8 cellular contexts compared by ENCODE assay signal in the genomic region with DNA sequence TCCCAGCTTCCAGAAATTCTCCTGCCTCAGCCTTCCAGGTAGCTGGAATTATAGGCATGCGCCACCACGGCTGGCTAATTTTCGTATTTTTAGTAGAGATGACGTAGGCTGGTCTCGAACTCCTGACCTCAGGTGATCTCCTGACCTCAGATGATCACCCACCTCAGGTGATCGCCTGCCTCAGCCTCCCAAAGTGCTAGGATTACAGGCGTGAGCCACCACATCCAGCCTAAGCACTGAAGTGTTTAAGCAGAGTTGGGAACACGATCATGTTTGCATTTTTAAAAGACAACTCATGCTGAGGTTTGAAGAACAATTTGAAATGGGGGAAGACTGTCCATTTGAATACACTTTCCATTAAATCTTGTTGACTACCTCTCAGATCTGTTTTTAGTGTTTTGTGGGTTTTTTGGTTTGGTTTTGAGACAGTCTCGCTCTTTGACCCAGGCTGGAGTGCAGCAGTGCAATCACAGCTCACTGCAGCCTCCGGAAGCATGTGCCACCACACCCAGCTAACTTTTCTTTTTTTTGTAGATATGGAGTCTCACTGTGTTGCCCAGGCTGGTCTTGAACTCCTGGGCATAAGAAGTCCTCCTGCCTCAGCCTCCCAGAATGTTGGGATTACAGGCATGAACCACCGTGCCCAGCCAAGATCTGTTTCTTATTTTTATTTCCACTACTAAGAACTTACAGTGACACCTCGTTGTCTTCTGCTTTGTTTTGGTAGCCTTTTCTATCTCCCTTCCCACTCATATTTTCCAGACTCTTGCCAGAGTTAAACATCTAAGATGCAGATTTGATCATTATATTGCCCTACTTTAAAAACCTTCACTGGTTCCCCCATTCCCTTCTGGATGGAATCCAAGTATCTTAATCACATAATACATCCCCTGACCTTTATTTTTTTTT. TPM values are rescaled to one million over a fixed set of nuclear protein-coding genes. Genes with fewer than 3 reads are reported as not detected.
DNase-seq lines count a peak whose midpoint lies in the region; ATAC-seq and TF ChIP-seq lines count a peak whose summit lies in the region.

No MANE protein-coding gene starts in this region.

- H3K4me3 ChIP-seq in DOHH2 (ENCODE audit: low read length), result peak overlapping the region; percentile 47
- no peak overlapping the region for H3K4me3 ChIP-seq in gastroesophageal sphincter
- H3K4me3 ChIP-seq in lower lobe of right lung, result no peak overlapping the region

- intact Hi-C loops in lower lobe of right lung (cut with DNase I), result no loop called here

- H3K27me3 ChIP-seq in DOHH2 (ENCODE audit: control insufficient read depth, low read length) (no peaks in the 10 kb centered on the region), gastroesophageal sphincter (no peaks in the 10 kb centered on the region), lower lobe of right lung (ENCODE audit: low read depth) (no peaks in the 10 kb centered on the region)

- H3K79me2 ChIP-seq in DOHH2 (ENCODE audit: control insufficient read depth, low read length), result peaks cover 90% of the 10 kb centered on the region

- H3K9me2 ChIP-seq in DOHH2 (replicated peaks; ENCODE audit: control insufficient read depth, low read length), result no peaks in the 10 kb centered on the region

- H3K9me3 ChIP-seq in DOHH2 (ENCODE audit: control insufficient read depth, insufficient read depth, low read length), result no peaks in the 10 kb centered on the region
- no peaks in the 10 kb centered on the region for H3K9me3 ChIP-seq in gastroesophageal sphincter
- H3K9me3 ChIP-seq in lower lobe of right lung, result no peaks in the 10 kb centered on the region

- peak in 1 of 2 donors; percentile 48 for DNase-seq in activated naive CD4-positive, alpha-beta T cell treated with anti-CD3 and anti-CD28 coated beads, Interleukin-2, amount 50 U/mL, for 72 hours (ENCODE audit: low spot score in 2 of 2)
- DNase-seq in nucleus accumbens (lab: John Stamatoyannopoulos, UW), result no peak
- DNase-seq in SW 1271 (lab: John Stamatoyannopoulos, UW), result no peak
- no peak for DNase-seq in lower lobe of right lung

- H3K4me1 ChIP-seq in DOHH2 (ENCODE audit: control insufficient read depth, low read length), result peaks cover 57% of the 10 kb centered on the region
- H3K4me1 ChIP-seq in gastroesophageal sphincter, result peaks cover 0 to 16% (median 7%) of the 10 kb centered on the region in 3 donors
- peaks cover 11% of the 10 kb centered on the region for H3K4me1 ChIP-seq in lower lobe of right lung

- peak overlapping the region; percentile 77 to 80 for H3K27ac Mint-ChIP-seq in activated naive CD4-positive, alpha-beta T cell treated with anti-CD3 and anti-CD28 coated beads, Interleukin-2, amount 50 U/mL, for 72 hours

- no peaks in the 10 kb centered on the region for H4K20me1 ChIP-seq in DOHH2 (ENCODE audit: control insufficient read depth, insufficient read depth, low read depth, low read length)

- peaks cover 8% of the 10 kb centered on the region for H3F3A ChIP-seq in DOHH2 (ENCODE audit: control insufficient read depth, insufficient read depth)

- TF ChIP-seq POLR2A in gastroesophageal sphincter (IDR thresholded peaks at IDR 0.05), result no peak

- no peaks in the 10 kb centered on the region for H3K9me3 Mint-ChIP-seq in activated naive CD4-positive, alpha-beta T cell treated with anti-CD3 and anti-CD28 coated beads, Interleukin-2, amount 50 U/mL, for 72 hours

- H3K27ac ChIP-seq in DOHH2 (ENCODE audit: low read depth, low read length), result peak overlapping the region; percentile 70
- H3K27ac ChIP-seq in gastroesophageal sphincter, result no peak overlapping the region
- H3K27ac ChIP-seq in lower lobe of right lung, result no peak overlapping the region

- H3K4me2 ChIP-seq in DOHH2 (ENCODE audit: low read length), result peak overlapping the region; percentile 54

- no peak for TF ChIP-seq EP300 in gastroesophageal sphincter (IDR thresholded peaks at IDR 0.05)

- peaks cover 57 to 78% of the 10 kb centered on the region in 2 donors for H3K36me3 Mint-ChIP-seq in activated naive CD4-positive, alpha-beta T cell treated with anti-CD3 and anti-CD28 coated beads, Interleukin-2, amount 50 U/mL, for 72 hours

- 84 to 85% methylated on average over 4 to 10 of the region's 12 CpGs for WGBS in gastroesophageal sphincter (ENCODE audit: low coverage in 1 of 2), 2 donors

- no peak for TF ChIP-seq CTCF in DOHH2 (IDR thresholded peaks at IDR 0.05; ENCODE audit: low read depth, low read length, poor library complexity, severe bottlenecking)
- TF ChIP-seq CTCF in gastroesophageal sphincter (IDR thresholded peaks at IDR 0.05), result no peak
- TF ChIP-seq CTCF in lower lobe of right lung (IDR thresholded peaks at IDR 0.05), result no peak

- H3K36me3 ChIP-seq in DOHH2 (ENCODE audit: control insufficient read depth, low read length) (peaks cover 79% of the 10 kb centered on the region), gastroesophageal sphincter (peaks cover 0 to 45% of the 10 kb centered on the region in 2 donors), lower lobe of right lung (peaks cover 44% of the 10 kb centered on the region)

- ATAC-seq in GM19468 (IDR thresholded peaks at IDR 0.05; ENCODE audit: extremely low read depth, unreplicated experiment) (peak; percentile 92), HG03432 (IDR thresholded peaks at IDR 0.05; ENCODE audit: unreplicated experiment) (peak; percentile 98), gastroesophageal sphincter (no peak), lower lobe of right lung (no peak)
- ATAC-seq in activated naive CD4-positive, alpha-beta T cell treated with anti-CD3 and anti-CD28 coated beads, Interleukin-2, amount 50 U/mL, for 72 hours, result peak; percentile 87 to 95

RNA-seq across cellular contexts. Expression of a gene that starts 5.5 kb away (rescaled TPM):
- 10 to 100 TPM; 33.7 to 37.5 TPM for total RNA-seq in activated naive CD4-positive, alpha-beta T cell treated with anti-CD3 and anti-CD28 coated beads, Interleukin-2, amount 50 U/mL, for 72 hours
- total RNA-seq in gastroesophageal sphincter (10 to 100 TPM; 14.1 to 26.6 (median 20.4) TPM), lower lobe of right lung (18.3 TPM)

RNA-seq across cellular contexts. Expression of a gene that starts 15.5 kb away (rescaled TPM):
- total RNA-seq in activated naive CD4-positive, alpha-beta T cell treated with anti-CD3 and anti-CD28 coated beads, Interleukin-2, amount 50 U/mL, for 72 hours, result 10 to 100 TPM; 57.5 to 76.8 TPM
- total RNA-seq in gastroesophageal sphincter (10 to 100 TPM; 21.3 to 30.4 (median 24.1) TPM), lower lobe of right lung (29.6 TPM)

RNA-seq across cellular contexts. Expression of a gene that starts 59.1 kb away (rescaled TPM):
- not detected for total RNA-seq in activated naive CD4-positive, alpha-beta T cell treated with anti-CD3 and anti-CD28 coated beads, Interleukin-2, amount 50 U/mL, for 72 hours
- not detected for total RNA-seq in gastroesophageal sphincter
- total RNA-seq in lower lobe of right lung, result not detected

Comparison
In these comparisons a context has a peak if more than half of its experiments do, and no peak if none do; other contexts are left out.
1. ATAC-seq: peak in GM19468 (single experiment), HG03432 (single experiment) and activated naive CD4-positive, alpha-beta T cell treated with anti-CD3 and anti-CD28 coated beads, Interleukin-2, amount 50 U/mL, for 72 hours (2 of 2); none in gastroesophageal sphincter (single experiment) and lower lobe of right lung (0 of 2).